Comparison of ENCODE assay signal across 17 cellular contexts in the genomic region with DNA sequence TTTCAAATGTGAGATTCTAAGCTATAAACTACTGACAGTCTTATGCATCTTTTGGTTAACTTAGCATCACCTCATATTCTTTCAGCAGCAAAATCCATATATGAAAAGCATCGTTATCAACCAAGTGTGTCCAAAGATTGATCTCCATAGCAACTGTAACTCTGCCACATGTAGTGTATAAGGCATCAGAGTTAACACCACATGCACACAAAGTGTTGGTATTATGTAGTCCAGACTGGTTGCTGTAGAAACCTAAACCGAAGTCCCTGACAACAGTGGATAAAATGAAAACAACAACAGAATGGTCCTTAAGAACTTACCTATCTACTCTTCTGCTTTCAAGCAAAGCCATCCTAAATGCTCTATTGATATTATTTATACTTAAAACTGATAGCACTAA. TPM values are rescaled to one million over a fixed set of nuclear protein-coding genes. Genes with fewer than 3 reads are reported as not detected.
A peak's percentile ranks its signal among the peaks of the same experiment; 100 is the strongest.
DNase-seq lines count a peak whose midpoint lies in the region; ATAC-seq and TF ChIP-seq lines count a peak whose summit lies in the region.
"Had no signal": no experiment of that assay in that cellular context is flagged by ENCODE, and none has a peak within 500 bp of the region (broad histone marks: within the 10 kb centered on the region; RNA-seq: fewer than 3 reads in every experiment).

No MANE protein-coding gene starts in this region.

- no peak for TF ChIP-seq CTCF in HFFc6 (IDR thresholded peaks at IDR 0.05)
- no peak for TF ChIP-seq CTCF in CD8-positive, alpha-beta T cell (IDR thresholded peaks at IDR 0.05)

- CTCF ChIA-PET in CD8-positive, alpha-beta T cell (lab: Charles Lee), result no interaction called here

- POLR2A ChIA-PET in CD8-positive, alpha-beta T cell (lab: Charles Lee), result no interaction called here

- no peaks in the 10 kb centered on the region for H3K27me3 ChIP-seq in CD8-positive, alpha-beta T cell (ENCODE audit: insufficient read depth, low read length)
- H3K27me3 ChIP-seq: hepatocyte, MG63, transverse colon had no signal

- H3K36me3 Mint-ChIP-seq in HFFc6 (ENCODE audit: low read depth), result peaks cover 3% of the 10 kb centered on the region
- peaks cover 8% of the 10 kb centered on the region for H3K36me3 Mint-ChIP-seq in memory B cell
- H3K36me3 Mint-ChIP-seq in CD8-positive, alpha-beta T cell, result peaks cover 8% of the 10 kb centered on the region

- H3K4me3 ChIP-seq in CD8-positive, alpha-beta T cell (ENCODE audit: low read depth, low read length), result no peak overlapping the region
- H3K4me3 ChIP-seq: A549, hepatocyte, MG63, transverse colon had no signal

- H3K4me1 ChIP-seq in CD8-positive, alpha-beta T cell (ENCODE audit: insufficient read depth, low read length), result no peaks in the 10 kb centered on the region
- H3K4me1 ChIP-seq: A549 had no signal

- peak; percentile 3 to 55 (median 16) for DNase-seq in NCI-H1417 (lab: John Stamatoyannopoulos, UW)
- DNase-seq in NCI-H1417 treated with DMSO at 0.1 percent for 48 hours (lab: John Stamatoyannopoulos, UW), result no peak
- peak; percentile 13 for DNase-seq in HFFc6
- peak; percentile 12 for DNase-seq in amniotic epithelial cell (ENCODE audit: low read depth)
- DNase-seq in memory B cell (ENCODE audit: low spot score in 2 of 2), result no peak
- no peak for DNase-seq in ureter (ENCODE audit: low spot score)
- DNase-seq in CD8-positive, alpha-beta T cell, result no peak
- DNase-seq: activated B cell treated with CpG ODN at 0.5 μM for 24 hours; caudate nucleus; MG63; nephron progenitor cell; stimulated activated naive B cell treated with anti-CD40 and anti-IgM and Interleukin-4, amounts not matched to agents 10 μg/mL and 1 μg/mL and 100 μg/mL, for 72 hours; transverse colon had no signal

- H3K4me3 Mint-ChIP-seq in HFFc6 (no peak overlapping the region), memory B cell (no peak overlapping the region)
- no peak overlapping the region for H3K4me3 Mint-ChIP-seq in CD8-positive, alpha-beta T cell
- H3K4me3 Mint-ChIP-seq: activated B cell treated with CpG ODN at 0.5 μM for 24 hours; activated T-helper 17 cell treated with anti-CD3 and anti-CD28 coated beads, Interleukin-2, amount 50 U/mL, for 72 hours; nephron progenitor cell; stimulated activated naive B cell treated with anti-CD40 and anti-IgM and Interleukin-4, amounts not matched to agents 10 μg/mL and 1 μg/mL and 100 μg/mL, for 72 hours had no signal

- H3K27ac Mint-ChIP-seq in HFFc6 (no peak overlapping the region), memory B cell (no peak overlapping the region)
- H3K27ac Mint-ChIP-seq in CD8-positive, alpha-beta T cell, result no peak overlapping the region
- H3K27ac Mint-ChIP-seq: activated B cell treated with CpG ODN at 0.5 μM for 24 hours; activated T-helper 17 cell treated with anti-CD3 and anti-CD28 coated beads, Interleukin-2, amount 50 U/mL, for 72 hours; nephron progenitor cell; stimulated activated naive B cell treated with anti-CD40 and anti-IgM and Interleukin-4, amounts not matched to agents 10 μg/mL and 1 μg/mL and 100 μg/mL, for 72 hours had no signal

- no peaks in the 10 kb centered on the region for H3K27me3 Mint-ChIP-seq in HFFc6 (ENCODE audit: insufficient read depth)
- H3K27me3 Mint-ChIP-seq in memory B cell, result no peaks in the 10 kb centered on the region
- no peaks in the 10 kb centered on the region for H3K27me3 Mint-ChIP-seq in CD8-positive, alpha-beta T cell (ENCODE audit: low read depth)
- H3K27me3 Mint-ChIP-seq: activated B cell treated with CpG ODN at 0.5 μM for 24 hours; activated T-helper 17 cell treated with anti-CD3 and anti-CD28 coated beads, Interleukin-2, amount 50 U/mL, for 72 hours; stimulated activated naive B cell treated with anti-CD40 and anti-IgM and Interleukin-4, amounts not matched to agents 10 μg/mL and 1 μg/mL and 100 μg/mL, for 72 hours had no signal

- no peak overlapping the region for H3K27ac ChIP-seq in CD8-positive, alpha-beta T cell (ENCODE audit: low read depth, low read length)
- H3K27ac ChIP-seq: A549, hepatocyte, transverse colon had no signal

- intact Hi-C loops in CD8-positive, alpha-beta T cell (cut with DNase I, micrococcal nuclease), result no loop called here

- no peaks in the 10 kb centered on the region for H3K36me3 ChIP-seq in CD8-positive, alpha-beta T cell (ENCODE audit: insufficient read depth, low read length)
- H3K36me3 ChIP-seq: MG63, transverse colon had no signal

- ATAC-seq in memory B cell (ENCODE audit: low read depth) (peak; percentile 51), GM18498 (IDR thresholded peaks at IDR 0.05; ENCODE audit: unreplicated experiment) (no peak)
- ATAC-seq in CD8-positive, alpha-beta T cell, result no peak
- ATAC-seq: A549; activated T-helper 17 cell treated with anti-CD3 and anti-CD28 coated beads, Interleukin-2, amount 50 U/mL, for 72 hours; stimulated activated naive B cell treated with anti-CD40 and anti-IgM and Interleukin-4, amounts not matched to agents 10 μg/mL and 1 μg/mL and 100 μg/mL, for 72 hours had no signal

- H3K4me1 Mint-ChIP-seq in HFFc6 (ENCODE audit: low read depth) (peaks cover 12% of the 10 kb centered on the region), memory B cell (peaks cover 17% of the 10 kb centered on the region)
- H3K4me1 Mint-ChIP-seq in CD8-positive, alpha-beta T cell (ENCODE audit: low read depth), result peaks cover 22% of the 10 kb centered on the region

- no peaks in the 10 kb centered on the region for H3K9me3 ChIP-seq in CD8-positive, alpha-beta T cell (ENCODE audit: low read length)
- H3K9me3 ChIP-seq: A549, MG63, transverse colon had no signal

- H3K9me3 Mint-ChIP-seq in HFFc6, result peaks cover 2% of the 10 kb centered on the region; the same call in 1 of the 2 replicates
- no peaks in the 10 kb centered on the region for H3K9me3 Mint-ChIP-seq in memory B cell
- no peaks in the 10 kb centered on the region for H3K9me3 Mint-ChIP-seq in CD8-positive, alpha-beta T cell
- H3K9me3 Mint-ChIP-seq: activated B cell treated with CpG ODN at 0.5 μM for 24 hours; activated T-helper 17 cell treated with anti-CD3 and anti-CD28 coated beads, Interleukin-2, amount 50 U/mL, for 72 hours; stimulated activated naive B cell treated with anti-CD40 and anti-IgM and Interleukin-4, amounts not matched to agents 10 μg/mL and 1 μg/mL and 100 μg/mL, for 72 hours had no signal

RNA-seq across cellular contexts. Expression of a gene that starts 39.6 kb away (rescaled TPM):
- total RNA-seq in HFFc6 (2021; fragmentation: NEBNext Ultra II Directional; extraction: Animal tissue kit (Norgen Biotek cat#: 25700)), result 10 to 100 TPM; 13.3 to 16.9 (median 14.6) TPM
- total RNA-seq in ureter, result 17.4 TPM
- total RNA-seq in CD8-positive, alpha-beta T cell, result 1 to 10 TPM; 3.7 to 4.7 TPM

Comparison
In these comparisons a context has a peak if more than half of its experiments do, and no peak if none do; other contexts are left out.
1. DNase-seq: peak in NCI-H1417 (3 of 3), HFFc6 (single experiment) and amniotic epithelial cell (single experiment); none in NCI-H1417 treated with DMSO at 0.1 percent for 48 hours (single experiment), memory B cell (0 of 2), ureter (single experiment) and CD8-positive, alpha-beta T cell (0 of 7).